In the genomic region with DNA sequence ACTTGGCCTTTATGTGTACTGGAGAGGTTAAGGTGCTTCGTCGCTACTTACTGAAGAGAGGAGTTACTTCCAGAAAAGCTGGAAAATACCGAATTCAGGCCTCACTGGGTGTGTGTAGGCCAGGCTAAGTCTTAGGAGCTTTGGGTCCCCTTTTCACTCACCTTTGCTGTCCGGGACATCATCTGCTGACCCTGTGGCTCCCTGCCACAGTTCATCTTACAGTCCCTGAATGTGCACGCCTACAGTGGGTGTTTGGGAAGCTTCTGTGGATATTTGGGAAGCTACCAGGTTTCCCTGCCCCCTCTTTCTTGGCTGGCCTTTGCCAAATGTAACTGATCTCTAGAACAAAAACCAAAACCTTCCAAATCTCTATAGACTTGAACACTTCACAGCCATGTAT, we compare ENCODE assay signal across 35 cellular contexts. TPM values are rescaled to one million over a fixed set of nuclear protein-coding genes. Genes with fewer than 3 reads are reported as not detected.
A peak's percentile ranks its signal among the peaks of the same experiment; 100 is the strongest.
DNase-seq lines count a peak whose midpoint lies in the region; ATAC-seq, FAIRE-seq and TF ChIP-seq lines count a peak whose summit lies in the region.
"Had no signal": no experiment of that assay in that cellular context is flagged by ENCODE, and none has a peak within 500 bp of the region (broad histone marks: within the 10 kb centered on the region; RNA-seq: fewer than 3 reads in every experiment).

No MANE protein-coding gene starts in this region.

- BruUV-seq in HepG2 (replicated peaks; lab: Mats Ljungman, UMichigan) = no TSS peak

- H4K91ac ChIP-seq in H9 (ENCODE audit: insufficient read length, low read depth, low read length) = no peak overlapping the region

- no peak overlapping the region for H3K4me3 Mint-ChIP-seq in H9
- H3K4me3 Mint-ChIP-seq: B cell; CD14-positive monocyte; CD4-positive, alpha-beta memory T cell; CD4-positive, alpha-beta T cell; CD4-positive, CD25-positive, alpha-beta regulatory T cell; CD8-positive, alpha-beta memory T cell; CD8-positive, alpha-beta T cell had no signal

- H3K27ac ChIP-seq in right lobe of liver (no peak overlapping the region), HepG2 (ENCODE audit: extremely low read length, insufficient read depth, low read length) (no peak overlapping the region), H9 (ENCODE audit: insufficient read length, low read depth, low read length) (no peak overlapping the region)
- H3K27ac ChIP-seq: 22Rv1; A549; BLaER1; BLaER1 treated with 17β-estradiol and CSF1 and Interleukin-3, amounts not matched to agents 10 nM and 100 nM; C4-2B had no signal

- H3K36me3 ChIP-seq in right lobe of liver (no peaks in the 10 kb centered on the region), HepG2 (replicated peaks in 1 of 2; ENCODE audit: control insufficient read depth in 1 of 2, insufficient read depth in 2 of 2, low read length in 2 of 2) (no peaks in the 10 kb centered on the region)
- H3K36me3 ChIP-seq: BE2C had no signal

- no peak overlapping the region for H4K5ac ChIP-seq in H9 (ENCODE audit: insufficient read length, low read depth, low read length)

- H3K27ac Mint-ChIP-seq in H9 = peak overlapping the region in 2 of 3 experiments; percentile 29 to 55; a peak in 1 of 7 replicates
- H3K27ac Mint-ChIP-seq: B cell; CD14-positive monocyte; CD4-positive, alpha-beta memory T cell; CD4-positive, alpha-beta T cell; CD4-positive, CD25-positive, alpha-beta regulatory T cell; CD8-positive, alpha-beta memory T cell; CD8-positive, alpha-beta T cell had no signal

- 64% methylated on average over 4 of the region's 5 CpGs for WGBS in right lobe of liver (ENCODE audit: insufficient coverage, low coverage, low lambda C conversion rate, missing lambda C conversion rate)
- 39% methylated on average over 5 of the region's 5 CpGs for WGBS in HepG2 (ENCODE audit: low lambda C conversion rate)
- no CpG with 5 or more reads among the region's 5 CpGs for WGBS in H9 (ENCODE audit: extremely low coverage, insufficient read length, low lambda C conversion rate)

- H3K14ac ChIP-seq in H9 (ENCODE audit: insufficient read depth, low read length) = no peak overlapping the region

- no peak overlapping the region for H3K56ac ChIP-seq in H9 (ENCODE audit: insufficient read length, low read depth, low read length)

- H2BK12ac ChIP-seq in H9 (ENCODE audit: insufficient read length, low read depth, low read length) = no peak overlapping the region

- in situ Hi-C loops in HepG2 (cut with HindIII; ENCODE audit: extremely low pct_ligation_motif_present, low pct_unique_long_range_greater_than_20kb) = no loop called here

- no peak overlapping the region for H4K8ac ChIP-seq in H9 (replicated peaks; ENCODE audit: insufficient read length, low read depth, low read length)

- ATAC-seq in right lobe of liver (peak; percentile 11 to 58 (median 34)), HepG2 (no peak), left lobe of liver (peak; percentile 34)
- ATAC-seq: A549; CD8-positive, alpha-beta T cell had no signal

- TF ChIP-seq RAD21 in HepG2 (CRISPR knock-in tag; IDR thresholded peaks at IDR 0.05) = no peak

- H3K9ac ChIP-seq in HepG2 (ENCODE audit: insufficient read depth, low read depth, low read length) (no peak overlapping the region), H9 (ENCODE audit: extremely low read depth, insufficient read length, low read length) (no peak overlapping the region)
- H3K9ac ChIP-seq: BLaER1; BLaER1 treated with 17β-estradiol and CSF1 and Interleukin-3, amounts not matched to agents 10 nM and 100 nM had no signal

- H3K79me1 ChIP-seq in H9 (ENCODE audit: insufficient read depth, low read depth, low read length, poor library complexity, severe bottlenecking) = no peaks in the 10 kb centered on the region

- no peak for TF ChIP-seq CTCF in right lobe of liver (IDR thresholded peaks at IDR 0.05)
- TF ChIP-seq CTCF in HepG2 (CRISPR knock-in tag; IDR thresholded peaks at IDR 0.05) = no peak
- no peak for TF ChIP-seq CTCF in H9 (conservative IDR thresholded peaks at IDR 0.05)

- no peak overlapping the region for H3K18ac ChIP-seq in H9 (ENCODE audit: insufficient read length, low read depth, low read length)

- no peak overlapping the region for H2BK120ac ChIP-seq in H9 (ENCODE audit: low read depth, low read length, poor library complexity, severe bottlenecking)

- POLR2A ChIA-PET in HepG2 (lab: Yijun Ruan, JAX) = no interaction called here

- no peak overlapping the region for H3T11ph ChIP-seq in H9 (ENCODE audit: low read length)

- TF ChIP-seq EP300 in HepG2 (IDR thresholded peaks at IDR 0.05; ENCODE audit: low read depth in 2 of 2, low read length in 2 of 2) = no peak
- TF ChIP-seq EP300 in HepG2 (CRISPR knock-in tag; IDR thresholded peaks at IDR 0.05; ENCODE audit: borderline replicate concordance) = no peak

- H3K9me3 ChIP-seq in right lobe of liver (no peaks in the 10 kb centered on the region), HepG2 (ENCODE audit: low read length) (no peaks in the 10 kb centered on the region), H9 (ENCODE audit: control insufficient read depth, low read depth, low read length) (no peaks in the 10 kb centered on the region)
- H3K9me3 ChIP-seq: A549; BE2C; BLaER1; BLaER1 treated with 17β-estradiol and CSF1 and Interleukin-3, amounts not matched to agents 10 nM and 100 nM; Caco-2 had no signal

- H3K4me2 ChIP-seq in HepG2 (ENCODE audit: low read depth, low read length) = no peak overlapping the region
- H3K4me2 ChIP-seq in H9 (ENCODE audit: insufficient read depth, insufficient read length, low read length) = no peak overlapping the region
- H3K4me2 ChIP-seq: A549, BLaER1 had no signal

- H3K4ac ChIP-seq in H9 (ENCODE audit: low read depth, low read length) = no peak overlapping the region

- no peak for FAIRE-seq in HepG2 (lab: Jason Lieb, UNC)
- FAIRE-seq: A204.1, A549, D721Med had no signal

- no peak overlapping the region for H2BK5ac ChIP-seq in H9 (ENCODE audit: insufficient read length, low read length)

- H3K4me1 ChIP-seq in right lobe of liver (peaks cover 0 to 7% (median 0%) of the 10 kb centered on the region in 4 donors), HepG2 (ENCODE audit: insufficient read depth, low read length) (no peaks in the 10 kb centered on the region), H9 (ENCODE audit: insufficient read depth, low read length) (0 out of 2 replicates have a peak, but pooled peaks cover 4% of the 10 kb centered on the region)
- H3K4me1 ChIP-seq: A549, BE2C, Caco-2 had no signal

- H3K23me2 ChIP-seq in H9 (ENCODE audit: insufficient read length, low read depth, low read length, poor library complexity, severe bottlenecking) = no peaks in the 10 kb centered on the region

- no peak overlapping the region for H2AK5ac ChIP-seq in H9 (ENCODE audit: insufficient read length, low read length)

- no peak for DNase-seq in right lobe of liver
- DNase-seq in HepG2 (ENCODE audit: low spot score) = no peak
- DNase-seq in H9 = no peak
- no peak for DNase-seq in left lobe of liver (ENCODE audit: low spot score)
- DNase-seq in stimulated activated CD4-positive, alpha-beta T cell treated with anti-CD3 and anti-CD28 coated beads, Interleukin-4, amount 100 ng/mL, for 4 hours = no peak
- no peak for DNase-seq in NCI-H526 treated with DMSO at 0.1 percent for 48 hours (lab: John Stamatoyannopoulos, UW)
- DNase-seq: 8988T; ACHN; AML-193; BE2C; C1 segment of cervical spinal cord; Caco-2; Calu3; CD4-positive, alpha-beta memory T cell; CD4-positive, alpha-beta T cell; CD4-positive, CD25-positive, alpha-beta regulatory T cell; CD8-positive, alpha-beta memory T cell; CD8-positive, alpha-beta T cell; COR-L47; DMS 273 treated with DMSO at 0.1 percent for 48 hours; DMS153; DMS53; DMS79; DMS79 treated with DMSO at 0.1 percent for 48 hours; DND-41; EL had no signal

- intact Hi-C loops in right lobe of liver (cut with DNase I) (no loop called here), HepG2 (cut with micrococcal nuclease; ENCODE audit: unreplicated experiment) (no loop called here)

- no peak overlapping the region for H2AFZ ChIP-seq in HepG2 (ENCODE audit: low read length)
- no peak overlapping the region for H2AFZ ChIP-seq in H9 (ENCODE audit: low read length)

- H3K27me3 Mint-ChIP-seq in H9 (ENCODE audit: low read depth) = no peaks in the 10 kb centered on the region

- peaks cover 0 to 10% (median 10%) of the 10 kb centered on the region in 3 experiments for H3K36me3 Mint-ChIP-seq in H9 (ENCODE audit: insufficient read depth in 1 of 3, low read depth in 3 of 3)
- H3K36me3 Mint-ChIP-seq: CD14-positive monocyte; CD4-positive, alpha-beta memory T cell; CD4-positive, CD25-positive, alpha-beta regulatory T cell; CD8-positive, alpha-beta memory T cell; CD8-positive, alpha-beta T cell had no signal

- H2BK20ac ChIP-seq in H9 (ENCODE audit: low read depth, low read length, poor library complexity, severe bottlenecking) = no peak overlapping the region

- no peak overlapping the region for H2BK15ac ChIP-seq in H9 (ENCODE audit: low read depth, low read length)

- H3K4me3 ChIP-seq in right lobe of liver = no peak overlapping the region
- no peak overlapping the region for H3K4me3 ChIP-seq in HepG2 (replicated peaks in 1 of 3; ENCODE audit: insufficient read depth in 1 of 3, low read depth in 2 of 3, low read length in 3 of 3)
- H3K4me3 ChIP-seq: A549; BLaER1; BLaER1 treated with 17β-estradiol and CSF1 and Interleukin-3, amounts not matched to agents 10 nM and 100 nM had no signal

- CTCF ChIA-PET in HepG2 (lab: Yijun Ruan, JAX; ENCODE audit: low intra/inter-chr PET ratio, low total read pairs) = no interaction called here

- H3K9me3 Mint-ChIP-seq in H9 = no peaks in the 10 kb centered on the region; a peak in 1 of 5 replicates
- H3K9me3 Mint-ChIP-seq: CD4-positive, alpha-beta T cell; CD8-positive, alpha-beta memory T cell; CD8-positive, alpha-beta T cell had no signal

- TF ChIP-seq POLR2A in right lobe of liver (IDR thresholded peaks at IDR 0.05) (no peak), HepG2 (IDR thresholded peaks at IDR 0.05; ENCODE audit: insufficient read depth in 1 of 2, low read depth in 2 of 2, low read length in 2 of 2) (no peak)

- no peak overlapping the region for H3K23ac ChIP-seq in H9 (ENCODE audit: insufficient read length, low read depth, low read length)

- peaks cover 6 to 10% of the 10 kb centered on the region in 2 experiments for H3K4me1 Mint-ChIP-seq in H9
- H3K4me1 Mint-ChIP-seq: CD14-positive monocyte; CD4-positive, alpha-beta memory T cell; CD4-positive, CD25-positive, alpha-beta regulatory T cell; CD8-positive, alpha-beta memory T cell had no signal

- H3K79me2 ChIP-seq in HepG2 (ENCODE audit: insufficient read depth, low read length) = no peaks in the 10 kb centered on the region
- no peaks in the 10 kb centered on the region for H3K79me2 ChIP-seq in H9 (ENCODE audit: insufficient read depth, low read length)

- H3K27me3 ChIP-seq in right lobe of liver = no peaks in the 10 kb centered on the region
- no peaks in the 10 kb centered on the region for H3K27me3 ChIP-seq in HepG2 (ENCODE audit: control insufficient read depth in 1 of 2, insufficient read depth in 2 of 2, low read length in 2 of 2)
- H3K27me3 ChIP-seq in H9 (ENCODE audit: insufficient read depth, low read length) = no peaks in the 10 kb centered on the region
- H3K27me3 ChIP-seq: BE2C; BLaER1; BLaER1 treated with 17β-estradiol and CSF1 and Interleukin-3, amounts not matched to agents 10 nM and 100 nM had no signal

- H4K20me1 ChIP-seq in HepG2 (ENCODE audit: insufficient read depth, low read length) (no peaks in the 10 kb centered on the region), H9 (ENCODE audit: control insufficient read depth, insufficient read depth, insufficient read length) (no peaks in the 10 kb centered on the region)
- H4K20me1 ChIP-seq: BLaER1; BLaER1 treated with 17β-estradiol and CSF1 and Interleukin-3, amounts not matched to agents 10 nM and 100 nM had no signal

RNA-seq across cellular contexts. Expression of a gene that starts 51.4 kb away (rescaled TPM):
- total RNA-seq in right lobe of liver = 10 to 100 TPM; 28.7 to 72.8 (median 36.2) TPM
- total RNA-seq in HepG2 (2016; rRNA removed; fragmentation: Illumina TruSeq; extraction: Trizol) = 42.9 and 50.4 TPM in 2 replicates
- 6.8 and 7.4 TPM in 2 replicates for total RNA-seq in HepG2 (2016; cell fraction: cytosol; rRNA removed; fragmentation: Illumina TruSeq; extraction: Trizol; ENCODE audit: low read depth)
- total RNA-seq in HepG2 (2016; cell fraction: insoluble cytoplasmic fraction; rRNA removed; fragmentation: Illumina TruSeq; extraction: Trizol) = 38.0 and 55.2 TPM in 2 replicates
- 14.0 and 16.1 TPM in 2 replicates for total RNA-seq in HepG2 (2016; cell fraction: membrane; rRNA removed; fragmentation: Illumina TruSeq; extraction: Trizol)
- 48.8 and 59.2 TPM in 2 replicates for total RNA-seq in HepG2 (2016; cell fraction: nucleus; rRNA removed; fragmentation: Illumina TruSeq; extraction: Trizol)
- polyA plus RNA-seq in HepG2 (2011; rRNA removed) = 35.6 and 45.1 TPM in 2 replicates
- 30.3 and 39.0 TPM in 2 replicates for polyA plus RNA-seq in HepG2 (2011; cell fraction: cytosol; rRNA removed)
- polyA plus RNA-seq in HepG2 (2011; cell fraction: nucleus; rRNA removed) = 95.9 and 116 TPM in 2 replicates
- polyA plus RNA-seq in HepG2 (2012) = 21.6 and 29.3 TPM in 2 replicates
- 4.0 and 5.6 TPM in 2 replicates for polyA plus RNA-seq in HepG2 (2016; cell fraction: cytosol; fragmentation: Illumina TruSeq; extraction: Trizol; ENCODE audit: low read depth)
- 33.5 and 45.6 TPM in 2 replicates for polyA plus RNA-seq in HepG2 (2016; cell fraction: insoluble cytoplasmic fraction; fragmentation: Illumina TruSeq; extraction: Trizol; ENCODE audit: low read depth)
- 8.1 and 11.5 TPM in 2 replicates for polyA plus RNA-seq in HepG2 (2016; cell fraction: membrane; fragmentation: Illumina TruSeq; extraction: Trizol; ENCODE audit: low read depth)
- 86.8 and 92.4 TPM in 2 replicates for polyA plus RNA-seq in HepG2 (2016; cell fraction: nucleus; fragmentation: Illumina TruSeq; extraction: Trizol; ENCODE audit: insufficient read depth, low read depth)
- 155 and 322 TPM in 2 replicates for polyA minus RNA-seq in HepG2 (2011; rRNA and poly(A)+ RNA removed; ENCODE audit: low replicate concordance)
- polyA minus RNA-seq in HepG2 (2011; cell fraction: cytosol; rRNA and poly(A)+ RNA removed) = 23.6 and 23.8 TPM in 2 replicates
- polyA minus RNA-seq in HepG2 (2011; cell fraction: nucleus; rRNA and poly(A)+ RNA removed) = 42.5 and 49.9 TPM in 2 replicates
- total RNA-seq in H9 (2021) = 87.2 and 90.7 TPM in 2 replicates
- total RNA-seq in left lobe of liver = 30.6 TPM
